Comparison of ENCODE assay signal across 20 cellular contexts in genomic region chr12:67091204-67091603, GRCh38.
DNase-seq lines count a peak whose midpoint lies in the region; ATAC-seq and TF ChIP-seq lines count a peak whose summit lies in the region.
"Had no signal": no experiment of that assay in that cellular context is flagged by ENCODE, and none has a peak within 500 bp of the region (broad histone marks: within the 10 kb centered on the region; RNA-seq: fewer than 3 reads in every experiment).

No MANE protein-coding gene starts in this region.

- no peak for TF ChIP-seq CTCF in PC-3 (conservative IDR thresholded peaks at IDR 0.05; ENCODE audit: low read depth, low read length)

- H3K27me3 ChIP-seq in PC-3 (ENCODE audit: low read length) = peaks cover 6% of the 10 kb centered on the region; the same call in 1 of the 2 replicates
- H3K27me3 ChIP-seq in aorta (ENCODE audit: control insufficient read depth in 1 of 2, insufficient read depth in 2 of 2, low read length in 1 of 2) = no peaks in the 10 kb centered on the region
- H3K27me3 ChIP-seq: gastrocnemius medialis, tibial nerve had no signal

- no peak overlapping the region for H3K4me2 ChIP-seq in PC-3 (ENCODE audit: low read length)

- H3K9me2 ChIP-seq in PC-3 (replicated peaks; ENCODE audit: low read length) = no peaks in the 10 kb centered on the region

- no peaks in the 10 kb centered on the region for H3K79me2 ChIP-seq in PC-3 (ENCODE audit: low read length)

- CTCF ChIA-PET in PC-3 (lab: Charles Lee) = no interaction called here

- no peak overlapping the region for H2AFZ ChIP-seq in PC-3 (ENCODE audit: low read length)

- no peaks in the 10 kb centered on the region for H4K20me1 ChIP-seq in PC-3 (ENCODE audit: low read length)

- no peak for ATAC-seq in PC-3
- no peak for ATAC-seq in aorta (ENCODE audit: low FRiP score)
- ATAC-seq in HG02884 (IDR thresholded peaks at IDR 0.05; ENCODE audit: unreplicated experiment) = no peak
- ATAC-seq in HG02571 (IDR thresholded peaks at IDR 0.05; ENCODE audit: unreplicated experiment) = no peak
- ATAC-seq: activated T-helper 17 cell treated with anti-CD3 and anti-CD28 coated beads, Interleukin-2, amount 50 U/mL, for 72 hours; gastrocnemius medialis; lower lobe of right lung; Panc1 had no signal

- H3K9me3 ChIP-seq in PC-3 (ENCODE audit: low read length) (no peaks in the 10 kb centered on the region), aorta (ENCODE audit: control insufficient read depth, low read length) (peaks cover 1% of the 10 kb centered on the region)
- H3K9me3 ChIP-seq: gastrocnemius medialis, lower lobe of right lung, tibial nerve had no signal

- no peak overlapping the region for H3K9ac ChIP-seq in PC-3 (ENCODE audit: low read length)

- no TSS peak for BruUV-seq in PC-3 (replicated peaks; lab: Mats Ljungman, UMichigan)

- no peaks in the 10 kb centered on the region for H3K4me1 ChIP-seq in PC-3 (ENCODE audit: insufficient read depth, low read length)
- no peaks in the 10 kb centered on the region for H3K4me1 ChIP-seq in aorta (ENCODE audit: control insufficient read depth in 1 of 2, insufficient read depth in 2 of 2, low read length in 2 of 2)
- H3K4me1 ChIP-seq: gastrocnemius medialis, lower lobe of right lung, tibial nerve had no signal

- H3F3A ChIP-seq in PC-3 (ENCODE audit: low read length, unreplicated experiment) = no peaks in the 10 kb centered on the region

- intact Hi-C loops in PC-3 (cut with micrococcal nuclease) (no loop called here), aorta (cut with DNase I) (no loop called here)

- POLR2A ChIA-PET in PC-3 (lab: Charles Lee; ENCODE audit: unreplicated experiment) = no interaction called here

- DNase-seq in Caki2 (ENCODE audit: low read depth) = peak; percentile 84
- peak; percentile 87 to 91 for DNase-seq in NCI-H446 (lab: John Stamatoyannopoulos, UW)
- no peak for DNase-seq in epithelial cell of prostate (ENCODE audit: low read depth, low spot score)
- peak; percentile 75 for DNase-seq in medulla oblongata (ENCODE audit: extremely low spot score)
- DNase-seq in PC-3 = no peak
- no peak for DNase-seq in aorta
- DNase-seq: activated CD4-positive, CD25-positive, alpha-beta regulatory T cell treated with anti-CD3 and anti-CD28 coated beads, Interleukin-2, amount 50 U/mL, for 72 hours; AML-193; COR-L47; gastrocnemius medialis; lower lobe of right lung; NCI-H187 treated with DMSO at 0.1 percent for 48 hours; NCI-H526 treated with DMSO at 0.1 percent for 48 hours; stimulated activated naive CD4-positive, alpha-beta T cell had no signal

- H3K27ac ChIP-seq in epithelial cell of prostate (peak overlapping the region; percentile 56), PC-3 (ENCODE audit: low read length) (no peak overlapping the region), aorta (ENCODE audit: low read depth in 1 of 2, low read length in 2 of 2) (no peak overlapping the region)
- H3K27ac ChIP-seq: gastrocnemius medialis, lower lobe of right lung, SK-N-MC, tibial nerve had no signal

- in situ Hi-C loops in Caki2 (cut with HindIII; ENCODE audit: low pct_unique_long_range_greater_than_20kb, low sequenced_read_pairs) = no loop called here

- H3K4me3 ChIP-seq in PC-3 (ENCODE audit: low read length) = no peak overlapping the region
- no peak overlapping the region for H3K4me3 ChIP-seq in aorta (ENCODE audit: low read length in 2 of 2)
- H3K4me3 ChIP-seq: gastrocnemius medialis, lower lobe of right lung, SK-N-MC, tibial nerve had no signal

- H3K36me3 ChIP-seq in PC-3 (ENCODE audit: low read depth, low read length) (no peaks in the 10 kb centered on the region), aorta (ENCODE audit: control insufficient read depth in 1 of 2, insufficient read depth in 2 of 2, low read length in 1 of 2) (no peaks in the 10 kb centered on the region)
- H3K36me3 ChIP-seq: gastrocnemius medialis, lower lobe of right lung, tibial nerve had no signal

- 71 to 72% methylated on average over 3 of the region's 3 CpGs for WGBS in aorta, 2 donors

Comparison
In these comparisons a context has a peak if more than half of its experiments do, and no peak if none do; other contexts are left out.
1. DNase-seq: peak in Caki2 (single experiment), NCI-H446 (2 of 2) and medulla oblongata (single experiment); none in epithelial cell of prostate (single experiment), PC-3 (single experiment) and aorta (0 of 2).